ENCODE assay signal across 8 cellular contexts in genomic region chr18:75071484-75071785, GRCh38.
A peak's percentile ranks its signal among the peaks of the same experiment; 100 is the strongest.
DNase-seq lines count a peak whose midpoint lies in the region; ATAC-seq and TF ChIP-seq lines count a peak whose summit lies in the region.
"Had no signal": no experiment of that assay in that cellular context is flagged by ENCODE, and none has a peak within 500 bp of the region (broad histone marks: within the 10 kb centered on the region; RNA-seq: fewer than 3 reads in every experiment).

No MANE protein-coding gene starts in this region.

- no peak overlapping the region for H3K4me3 Mint-ChIP-seq in progenitor cell of endocrine pancreas (ENCODE audit: low read depth)

- H3K9me3 ChIP-seq in DND-41 (ENCODE audit: insufficient read depth, low read length, severe bottlenecking) (no peaks in the 10 kb centered on the region), duodenal mucosa (ENCODE audit: control insufficient read depth in 1 of 2, low read length in 2 of 2) (no peaks in the 10 kb centered on the region)

- H3K4me2 ChIP-seq in DND-41 (ENCODE audit: insufficient read depth, low read length), result peak overlapping the region; percentile 75

- H3K4me1 Mint-ChIP-seq in progenitor cell of endocrine pancreas (ENCODE audit: low read depth), result peaks cover 15% of the 10 kb centered on the region

- H3K27ac Mint-ChIP-seq in progenitor cell of endocrine pancreas, result peak overlapping the region; percentile 5

- H3K4me1 ChIP-seq in DND-41 (ENCODE audit: insufficient read depth, low read length) (peaks cover 33% of the 10 kb centered on the region), duodenal mucosa (ENCODE audit: control insufficient read depth in 1 of 2, insufficient read depth in 2 of 2, low read length in 2 of 2) (peaks cover 0 to 6% of the 10 kb centered on the region in 2 donors)

- TF ChIP-seq CTCF in DND-41 (IDR thresholded peaks at IDR 0.05; ENCODE audit: borderline replicate concordance, extremely low read depth, low read length, poor library complexity, severe bottlenecking), result no peak
- TF ChIP-seq CTCF in LNCaP clone FGC (IDR thresholded peaks at IDR 0.05; ENCODE audit: control insufficient read depth, extremely low read depth, insufficient read depth), result no peak
- TF ChIP-seq CTCF in progenitor cell of endocrine pancreas (IDR thresholded peaks at IDR 0.05; ENCODE audit: unreplicated experiment), result no peak

- peak overlapping the region; percentile 23 to 68; a peak in 3 of 4 replicates for H3K4me3 ChIP-seq in DND-41 (ENCODE audit: low read depth in 1 of 2, low read length in 2 of 2)
- peak overlapping the region; percentile 26 for H3K4me3 ChIP-seq in LNCaP clone FGC (ENCODE audit: low read depth, low read length)
- H3K4me3 ChIP-seq in duodenal mucosa (ENCODE audit: low read depth in 1 of 2, low read length in 2 of 2), result peak overlapping the region; percentile 31 to 32

- H3K9ac ChIP-seq in DND-41 (ENCODE audit: low read depth, low read length) (peak overlapping the region; percentile 64), duodenal mucosa (ENCODE audit: low read depth in 1 of 2, low read length in 2 of 2) (no peak overlapping the region)

- H2AFZ ChIP-seq in DND-41 (ENCODE audit: low read depth, low read length), result peak overlapping the region; percentile 94

- no peaks in the 10 kb centered on the region for H3K9me3 Mint-ChIP-seq in progenitor cell of endocrine pancreas (ENCODE audit: low read depth)

- H4K20me1 ChIP-seq in DND-41 (ENCODE audit: insufficient read depth, low read length), result no peaks in the 10 kb centered on the region

- no peaks in the 10 kb centered on the region for H3K27me3 Mint-ChIP-seq in progenitor cell of endocrine pancreas

- H3K27ac ChIP-seq in DND-41 (ENCODE audit: low read length) (peak overlapping the region; percentile 96), duodenal mucosa (ENCODE audit: low read depth, low read length) (no peak overlapping the region)

- no peaks in the 10 kb centered on the region for H3K27me3 ChIP-seq in DND-41 (ENCODE audit: insufficient read depth, low read length, poor library complexity)
- H3K27me3 ChIP-seq in duodenal mucosa (ENCODE audit: control insufficient read depth in 1 of 2, insufficient read depth in 2 of 2, low read length in 2 of 2), result no peaks in the 10 kb centered on the region
- H3K27me3 ChIP-seq: dorsolateral prefrontal cortex had no signal

- ATAC-seq in DND-41 (ENCODE audit: insufficient read depth, low read depth), result no peak
- ATAC-seq in HG03469 (IDR thresholded peaks at IDR 0.05; ENCODE audit: unreplicated experiment), result no peak
- no peak for ATAC-seq in HG03342 (IDR thresholded peaks at IDR 0.05; ENCODE audit: unreplicated experiment)
- ATAC-seq in GM21515 (IDR thresholded peaks at IDR 0.05; ENCODE audit: unreplicated experiment), result no peak

- no peak for DNase-seq in DND-41
- DNase-seq in LNCaP clone FGC (ENCODE audit: low read depth), result no peak
- no peak for DNase-seq in progenitor cell of endocrine pancreas (ENCODE audit: low spot score, unreplicated experiment)
- DNase-seq: dorsolateral prefrontal cortex had no signal

- H3K36me3 Mint-ChIP-seq in progenitor cell of endocrine pancreas (ENCODE audit: insufficient read depth), result no peaks in the 10 kb centered on the region

- H3K36me3 ChIP-seq in DND-41 (ENCODE audit: insufficient read depth, low read length), result no peaks in the 10 kb centered on the region
- no peaks in the 10 kb centered on the region for H3K36me3 ChIP-seq in duodenal mucosa (ENCODE audit: control insufficient read depth in 1 of 2, insufficient read depth in 2 of 2, low read length in 2 of 2)

- H3K79me2 ChIP-seq in DND-41 (ENCODE audit: insufficient read depth, low read length), result peaks cover 7% of the 10 kb centered on the region
